ENCODE assay signal across 15 cellular contexts in the genomic region with DNA sequence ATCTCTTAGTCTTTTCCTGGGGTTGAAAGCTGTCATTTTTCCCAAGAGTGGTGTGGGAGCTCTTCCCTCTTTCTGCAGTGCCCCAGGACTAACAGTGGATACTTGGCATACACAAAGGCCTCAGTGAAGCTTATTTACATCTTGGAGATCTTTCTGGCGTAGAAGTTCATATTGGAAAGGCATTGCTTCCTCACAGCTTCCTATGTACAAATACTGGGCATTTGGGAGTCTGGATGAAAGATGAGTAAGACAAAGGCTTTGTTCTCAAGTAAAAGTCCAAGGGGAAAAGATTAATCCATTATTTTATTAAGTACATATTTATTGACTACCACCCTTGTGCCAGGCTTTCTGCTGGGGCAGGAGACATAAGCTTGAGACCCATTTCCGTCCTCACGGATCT. TPM values are rescaled to one million over a fixed set of nuclear protein-coding genes. Genes with fewer than 3 reads are reported as not detected.
DNase-seq lines count a peak whose midpoint lies in the region; ATAC-seq and TF ChIP-seq lines count a peak whose summit lies in the region.
"Had no signal": no experiment of that assay in that cellular context is flagged by ENCODE, and none has a peak within 500 bp of the region (broad histone marks: within the 10 kb centered on the region; RNA-seq: fewer than 3 reads in every experiment).

No MANE protein-coding gene starts in this region.

- H3K4me1 ChIP-seq in SK-N-SH (ENCODE audit: control insufficient read depth in 1 of 2, insufficient read depth in 2 of 2, low read depth in 1 of 2, low read length in 1 of 2) (peaks cover 0 to 56% of the 10 kb centered on the region in 2 experiments; a peak in 3 of 4 replicates), PC-9 (replicated peaks; ENCODE audit: insufficient read depth) (peaks cover 31% of the 10 kb centered on the region), hepatocyte (ENCODE audit: insufficient read depth) (peaks cover 21% of the 10 kb centered on the region)

- no peaks in the 10 kb centered on the region for H3K9me2 ChIP-seq in SK-N-SH
- no peaks in the 10 kb centered on the region for H3K9me2 ChIP-seq in PC-9 (ENCODE audit: insufficient read depth)
- H3K9me2 ChIP-seq in hepatocyte (replicated peaks; ENCODE audit: insufficient read depth), result no peaks in the 10 kb centered on the region

- no peak overlapping the region for H3K9ac ChIP-seq in SK-N-SH

- H3K9me3 ChIP-seq in SK-N-SH (no peaks in the 10 kb centered on the region), PC-9 (ENCODE audit: insufficient read depth, low read depth) (no peaks in the 10 kb centered on the region), hepatocyte (ENCODE audit: low read depth) (no peaks in the 10 kb centered on the region)
- H3K9me3 ChIP-seq: HAP-1 had no signal

- peaks cover 92% of the 10 kb centered on the region for H3K4me1 Mint-ChIP-seq in stimulated activated memory B cell treated with anti-CD40 and anti-IgM and Interleukin-4, amounts not matched to agents 10 μg/mL and 1 μg/mL and 100 μg/mL, for 72 hours

- no peak for TF ChIP-seq CTCF in SK-N-SH (IDR thresholded peaks at IDR 0.05)
- no peak for TF ChIP-seq CTCF in PC-9 (conservative IDR thresholded peaks at IDR 0.05)
- no peak for TF ChIP-seq CTCF in hepatocyte (IDR thresholded peaks at IDR 0.05; ENCODE audit: poor library complexity)
- TF ChIP-seq CTCF in dorsolateral prefrontal cortex (IDR thresholded peaks at IDR 0.05 in 54 of 56, conservative IDR thresholded peaks at IDR 0.05 in 2 of 56; ENCODE audit: low read depth in 1 of 56, partially characterized antibody in 56 of 56), result no peak

- no peak for TF ChIP-seq EP300 in SK-N-SH (IDR thresholded peaks at IDR 0.05; ENCODE audit: borderline replicate concordance in 1 of 2, low read depth in 1 of 2, low read length in 1 of 2)

- no peaks in the 10 kb centered on the region for H3K27me3 Mint-ChIP-seq in stimulated activated memory B cell treated with anti-CD40 and anti-IgM and Interleukin-4, amounts not matched to agents 10 μg/mL and 1 μg/mL and 100 μg/mL, for 72 hours
- H3K27me3 Mint-ChIP-seq: activated CD4-positive, alpha-beta T cell treated with anti-CD3 and anti-CD28 coated beads, Interleukin-2, amount 10 ng/mL, durations not matched to agents 24 days and 14 days had no signal

- no peak overlapping the region for H3K4me3 Mint-ChIP-seq in stimulated activated memory B cell treated with anti-CD40 and anti-IgM and Interleukin-4, amounts not matched to agents 10 μg/mL and 1 μg/mL and 100 μg/mL, for 72 hours

- H4K20me1 ChIP-seq in SK-N-SH (ENCODE audit: insufficient read depth) (peaks cover 33% of the 10 kb centered on the region), PC-9 (ENCODE audit: insufficient read depth) (peaks cover 8% of the 10 kb centered on the region; the same call in 1 of the 2 replicates), hepatocyte (ENCODE audit: insufficient read depth, poor library complexity, severe bottlenecking) (peaks cover 55% of the 10 kb centered on the region)

- H3K27ac Mint-ChIP-seq in stimulated activated memory B cell treated with anti-CD40 and anti-IgM and Interleukin-4, amounts not matched to agents 10 μg/mL and 1 μg/mL and 100 μg/mL, for 72 hours, result peak overlapping the region; percentile 89

- BruUV-seq in PC-9 (replicated peaks; lab: Mats Ljungman, UMichigan), result no TSS peak

- CTCF ChIA-PET in SK-N-SH (lab: Yijun Ruan, JAX), result interaction anchor here (0.6 to 8.2 kb wide), 23 partner anchors 10 to 574 kb away, joined by 3 to 114 read pairs (median 4); no protein-coding TSS in a partner anchor
- CTCF ChIA-PET in PC-9 (lab: Charles Lee), result interaction anchor here (1.8 kb wide), 1 partner anchor 390 kb away, joined by 5 read pairs; no protein-coding TSS in a partner anchor

- 98% methylated on average over 3 of the region's 3 CpGs for WGBS in SK-N-SH (ENCODE audit: low lambda C conversion rate)
- WGBS in hepatocyte (ENCODE audit: low lambda C conversion rate, missing lambda C conversion rate), result 79% methylated on average over 3 of the region's 3 CpGs

- H3K36me3 ChIP-seq in SK-N-SH (replicated peaks in 1 of 2; ENCODE audit: control insufficient read depth in 1 of 2, insufficient read depth in 2 of 2, low read length in 1 of 2) (no peaks in the 10 kb centered on the region), PC-9 (ENCODE audit: low read depth) (no peaks in the 10 kb centered on the region), hepatocyte (replicated peaks; ENCODE audit: insufficient read depth, low read depth) (no peaks in the 10 kb centered on the region)
- H3K36me3 ChIP-seq: HAP-1 had no signal

- no peak for ATAC-seq in SK-N-SH treated with all-trans-retinoic acid at 6 μM for 48 hours
- ATAC-seq in stimulated activated memory B cell treated with anti-CD40 and anti-IgM and Interleukin-4, amounts not matched to agents 10 μg/mL and 1 μg/mL and 100 μg/mL, for 72 hours, result no peak

- no peak overlapping the region for H3K4me3 ChIP-seq in SK-N-SH (ENCODE audit: low read depth in 2 of 2, low read length in 1 of 2)
- no peak overlapping the region for H3K4me3 ChIP-seq in PC-9
- no peak overlapping the region for H3K4me3 ChIP-seq in hepatocyte
- no peak overlapping the region for H3K4me3 ChIP-seq in dorsolateral prefrontal cortex
- H3K4me3 ChIP-seq: HAP-1 had no signal

- H3K9me3 Mint-ChIP-seq in stimulated activated memory B cell treated with anti-CD40 and anti-IgM and Interleukin-4, amounts not matched to agents 10 μg/mL and 1 μg/mL and 100 μg/mL, for 72 hours, result peaks cover 2% of the 10 kb centered on the region
- H3K9me3 Mint-ChIP-seq: activated CD4-positive, alpha-beta T cell treated with anti-CD3 and anti-CD28 coated beads, Interleukin-2, amount 10 ng/mL, durations not matched to agents 24 days and 14 days had no signal

- DNase-seq in SK-N-SH (no peak), PC-9 (no peak), hepatocyte (ENCODE audit: low spot score) (no peak), GM19240 (ENCODE audit: insufficient read length, low spot score) (no peak), NCI-H1105 (lab: John Stamatoyannopoulos, UW) (no peak), dorsolateral prefrontal cortex (no peak)
- DNase-seq: activated CD4-positive, alpha-beta T cell treated with anti-CD3 and anti-CD28 coated beads, Interleukin-2, amount 10 ng/mL, durations not matched to agents 24 days and 14 days; left ventricle myocardium superior; NCI-H748 treated with DMSO at 0.1 percent for 48 hours; stimulated activated CD4-positive, alpha-beta T cell treated with anti-CD3 and anti-CD28 coated beads, Interleukin-2, amount 100 ng/mL, for 24 hours; stimulated activated CD8-positive, alpha-beta memory T cell treated with anti-CD3 and anti-CD28 coated beads, Interleukin-4, amount 100 ng/mL, for 48 hours had no signal

- H3K36me3 Mint-ChIP-seq in stimulated activated memory B cell treated with anti-CD40 and anti-IgM and Interleukin-4, amounts not matched to agents 10 μg/mL and 1 μg/mL and 100 μg/mL, for 72 hours, result peaks cover 5% of the 10 kb centered on the region

- H3K27ac ChIP-seq in SK-N-SH (ENCODE audit: low read depth in 2 of 2, low read length in 1 of 2) (peak overlapping the region; percentile 46 to 88; a peak in 3 of 4 replicates), PC-9 (peak overlapping the region; percentile 32; the same call in 1 of the 2 replicates), hepatocyte (peak overlapping the region; percentile 14), dorsolateral prefrontal cortex (peak overlapping the region in 1 of 59 donors; percentile 1)
- H3K27ac ChIP-seq: 22Rv1 had no signal

- H3K27me3 ChIP-seq in SK-N-SH (ENCODE audit: insufficient read depth), result no peaks in the 10 kb centered on the region
- no peaks in the 10 kb centered on the region for H3K27me3 ChIP-seq in PC-9 (ENCODE audit: insufficient read depth, low read depth)
- no peaks in the 10 kb centered on the region for H3K27me3 ChIP-seq in hepatocyte
- H3K27me3 ChIP-seq in dorsolateral prefrontal cortex, result no peaks in the 10 kb centered on the region

- H3K79me2 ChIP-seq in SK-N-SH (ENCODE audit: insufficient read depth) (peaks cover 94% of the 10 kb centered on the region), PC-9 (ENCODE audit: low read depth) (peaks cover 98% of the 10 kb centered on the region), hepatocyte (peaks cover 98% of the 10 kb centered on the region)

- H2AFZ ChIP-seq in SK-N-SH (ENCODE audit: low read depth) (no peak overlapping the region), PC-9 (no peak overlapping the region), hepatocyte (no peak overlapping the region)

- no peak overlapping the region for H3K4me2 ChIP-seq in SK-N-SH
- H3K4me2 ChIP-seq in PC-9, result no peak overlapping the region
- H3K4me2 ChIP-seq in hepatocyte, result no peak overlapping the region

- no peak for TF ChIP-seq RAD21 in SK-N-SH (IDR thresholded peaks at IDR 0.05; ENCODE audit: low read length)

- intact Hi-C loops in PC-9 (cut with micrococcal nuclease; ENCODE audit: unreplicated experiment), result loop anchor here (5.0 kb wide), 3 partner anchors 200 to 310 kb away; no protein-coding TSS in a partner anchor
- intact Hi-C loops in dorsolateral prefrontal cortex (cut with DNase I), result loop anchor here in 1 of 2 donors (5.0 kb wide), 1 partner anchor 840 kb away; no protein-coding TSS in a partner anchor

- POLR2A ChIA-PET in SK-N-SH (lab: Yijun Ruan, JAX) (interaction anchor here (1.0 to 2.5 kb wide), 4 partner anchors 10 to 566 kb away, joined by 3 to 7 read pairs (median 4); no protein-coding TSS in a partner anchor), PC-9 (lab: Charles Lee; ENCODE audit: unreplicated experiment) (interaction anchor here (0.5 to 1.1 kb wide), 2 partner anchors 8 to 200 kb away, joined by 3 to 17 read pairs; no protein-coding TSS in a partner anchor)

- H3F3A ChIP-seq in SK-N-SH (replicated peaks; ENCODE audit: insufficient read depth), result peaks cover 5% of the 10 kb centered on the region
- 0 out of 2 replicates have a peak, but pooled peaks cover 6% of the 10 kb centered on the region for H3F3A ChIP-seq in PC-9 (ENCODE audit: insufficient read depth, low read depth)

TF ChIP-seq in SK-N-SH, 30 proteins besides CTCF, POLR2A, EP300 and RAD21 (continues in another document):
- no peak for TF ChIP-seq YY1 (IDR thresholded peaks at IDR 0.05; ENCODE audit: low read depth)
- TF ChIP-seq GATA2 (CRISPR knock-in tag; IDR thresholded peaks at IDR 0.05), result no peak
- TF ChIP-seq NFIC (IDR thresholded peaks at IDR 0.05; ENCODE audit: borderline replicate concordance), result no peak
- TF ChIP-seq MXI1 (IDR thresholded peaks at IDR 0.05; ENCODE audit: low read depth, low read length), result no peak

RNA-seq across cellular contexts. Expression of a gene that starts 22.0 kb away (rescaled TPM):
- polyA plus RNA-seq in SK-N-SH (2012; rRNA removed) (2.2 and 3.5 TPM in 2 replicates), hepatocyte (11.2 and 12.0 TPM in 2 replicates)
- polyA plus RNA-seq in SK-N-SH (2012; cell fraction: cytosol; rRNA removed), result 3.0 and 3.6 TPM in 2 replicates
- polyA plus RNA-seq in SK-N-SH (2012; cell fraction: nucleus; rRNA removed), result 3.1 and 6.6 TPM in 2 replicates
- total RNA-seq in PC-9 (2021) (21.8 and 26.1 TPM in 2 replicates), hepatocyte (36.0 and 38.2 TPM in 2 replicates), dorsolateral prefrontal cortex (10 to 100 TPM in 7 of 120 experiments, 1 to 10 TPM in 113; 4.9 to 12.5 (median 7.8) TPM)
